In the genomic region with DNA sequence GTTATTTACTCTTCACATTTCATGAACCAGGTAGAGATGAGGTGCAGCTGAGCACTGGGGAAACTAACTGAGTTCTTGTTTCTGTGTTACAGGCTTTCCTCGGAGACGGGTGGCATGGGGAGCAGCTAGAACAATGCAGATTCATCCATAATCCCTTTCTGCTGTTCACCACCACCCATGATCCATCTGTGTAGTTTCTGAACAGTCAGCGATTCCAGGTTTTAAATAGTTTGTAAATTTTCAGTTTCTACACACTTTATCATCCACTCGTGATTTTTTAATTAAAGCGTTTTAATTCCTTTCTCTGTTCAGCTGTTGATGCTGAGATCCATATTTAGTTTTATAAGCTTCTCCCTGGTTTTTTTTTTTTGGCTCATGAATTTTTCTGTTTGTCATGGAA, we compare ENCODE assay signal across 16 cellular contexts. TPM values are rescaled to one million over a fixed set of nuclear protein-coding genes. Genes with fewer than 3 reads are reported as not detected.
A peak's percentile ranks its signal among the peaks of the same experiment; 100 is the strongest.
DNase-seq lines count a peak whose midpoint lies in the region; ATAC-seq, FAIRE-seq and TF ChIP-seq lines count a peak whose summit lies in the region.
"Had no signal": no experiment of that assay in that cellular context is flagged by ENCODE, and none has a peak within 500 bp of the region (broad histone marks: within the 10 kb centered on the region; RNA-seq: fewer than 3 reads in every experiment).

No MANE protein-coding gene starts in this region.

- H3K4me1 ChIP-seq in CD8-positive, alpha-beta memory T cell (ENCODE audit: insufficient read depth, low read length), result no peaks in the 10 kb centered on the region
- H3K4me1 ChIP-seq in KMS-11 (ENCODE audit: low read depth, poor library complexity, severe bottlenecking), result peaks cover 80% of the 10 kb centered on the region
- peaks cover 0 to 11% of the 10 kb centered on the region in 2 experiments; a peak in 3 of 5 replicates for H3K4me1 ChIP-seq in K562 (replicated peaks in 1 of 2; ENCODE audit: control insufficient read depth in 2 of 2, insufficient read depth in 2 of 2, low read length in 2 of 2)
- H3K4me1 ChIP-seq in neural progenitor cell, result peaks cover 64% of the 10 kb centered on the region
- no peaks in the 10 kb centered on the region for H3K4me1 ChIP-seq in OCI-LY7 (ENCODE audit: insufficient read depth, low read length, poor library complexity, severe bottlenecking)

- no TSS peak for BruUV-seq in K562 (replicated peaks; lab: Mats Ljungman, UMichigan)
- BruUV-seq in OCI-LY7 (replicated peaks; lab: Mats Ljungman, UMichigan), result no TSS peak

- H2AFZ ChIP-seq in KMS-11 (ENCODE audit: low read depth), result no peak overlapping the region
- no peak overlapping the region for H2AFZ ChIP-seq in K562 (ENCODE audit: low read depth, low read length)
- H2AFZ ChIP-seq in neural progenitor cell (replicated peaks), result no peak overlapping the region
- no peak overlapping the region for H2AFZ ChIP-seq in OCI-LY7 (ENCODE audit: low read length)

- peaks cover 58% of the 10 kb centered on the region for H3K36me3 ChIP-seq in CD8-positive, alpha-beta memory T cell (ENCODE audit: insufficient read depth, low read length)
- H3K36me3 ChIP-seq in KMS-11 (ENCODE audit: insufficient read depth) (peaks cover 73% of the 10 kb centered on the region), K562 (ENCODE audit: control insufficient read depth, insufficient read depth, low read length) (peaks cover 95% of the 10 kb centered on the region), neural progenitor cell (peaks cover 41% of the 10 kb centered on the region), OCI-LY7 (ENCODE audit: insufficient read depth, low read length) (peaks cover 100% of the 10 kb centered on the region)

- H3F3A ChIP-seq in neural progenitor cell (ENCODE audit: low read depth), result peaks cover 100% of the 10 kb centered on the region

- H3K36me3 Mint-ChIP-seq in CD8-positive, alpha-beta memory T cell, result peaks cover 13 to 90% (median 14%) of the 10 kb centered on the region in 3 donors
- H3K36me3 Mint-ChIP-seq in neural progenitor cell, result peaks cover 59% of the 10 kb centered on the region

- DNase-seq in CD8-positive, alpha-beta memory T cell, result no peak
- no peak for DNase-seq in K562 (ENCODE audit: extremely low read depth in 1 of 4, low spot score in 3 of 4)
- DNase-seq in neural progenitor cell (ENCODE audit: low spot score), result no peak
- no peak for DNase-seq in NCI-H2081 treated with DMSO at 0.1 percent for 48 hours (lab: John Stamatoyannopoulos, UW)
- no peak for DNase-seq in OCI-LY7 (ENCODE audit: low spot score)
- DNase-seq in left lobe of liver (ENCODE audit: low spot score), result no peak
- DNase-seq: activated CD4-positive, alpha-beta T cell treated with anti-CD3 and anti-CD28 coated beads for 48 hours; BE2C; hypothalamus; left colon; NCI-H1436 treated with DMSO at 0.1 percent for 48 hours; NK-92 treated with Interleukin-12 subunit alpha and Interleukin-12 subunit beta, amount 100 ng/mL, for 24 hours had no signal

- H3K27me3 ChIP-seq in CD8-positive, alpha-beta memory T cell (ENCODE audit: insufficient read depth, low read length, poor library complexity, severe bottlenecking), result no peaks in the 10 kb centered on the region
- H3K27me3 ChIP-seq in KMS-11 (ENCODE audit: insufficient read depth, low read depth) (no peaks in the 10 kb centered on the region), K562 (ENCODE audit: control insufficient read depth in 2 of 2, insufficient read depth in 2 of 2, low read length in 2 of 2) (no peaks in the 10 kb centered on the region), neural progenitor cell (no peaks in the 10 kb centered on the region)
- H3K27me3 ChIP-seq: BE2C had no signal

- peaks cover 3% of the 10 kb centered on the region for H3K9me1 ChIP-seq in K562 (ENCODE audit: control insufficient read depth, insufficient read depth, low read length)

- peaks cover 16 to 39% (median 24%) of the 10 kb centered on the region in 3 donors for H3K4me1 Mint-ChIP-seq in CD8-positive, alpha-beta memory T cell
- peaks cover 50% of the 10 kb centered on the region for H3K4me1 Mint-ChIP-seq in neural progenitor cell

- H3K4me2 ChIP-seq in KMS-11 (peak overlapping the region; percentile 86), K562 (ENCODE audit: insufficient read depth, low read length) (no peak overlapping the region), neural progenitor cell (no peak overlapping the region), OCI-LY7 (ENCODE audit: low read length) (no peak overlapping the region)

- no peak overlapping the region for H3K4me3 Mint-ChIP-seq in CD8-positive, alpha-beta memory T cell
- no peak overlapping the region for H3K4me3 Mint-ChIP-seq in neural progenitor cell

- TF ChIP-seq RAD21 in K562 (CRISPR knock-in tag; conservative IDR thresholded peaks at IDR 0.05 in 1 of 2, IDR thresholded peaks at IDR 0.05 in 1 of 2), result no peak

- TF ChIP-seq POLR2A in K562 (conservative IDR thresholded peaks at IDR 0.05), result no peak

- FAIRE-seq in K562 (lab: Jason Lieb, UNC), result peak; percentile 15

- 91% methylated on average over 5 of the region's 5 CpGs for WGBS in K562 (ENCODE audit: insufficient coverage, low coverage, missing lambda C conversion rate)

- TF ChIP-seq CTCF in KMS-11 (conservative IDR thresholded peaks at IDR 0.05; ENCODE audit: low read depth, low read length) (no peak), K562 (IDR thresholded peaks at IDR 0.05 in 2 of 3, conservative IDR thresholded peaks at IDR 0.05 in 1 of 3; ENCODE audit: insufficient read depth in 2 of 3, low read depth in 1 of 3, low read length in 3 of 3) (no peak), neural progenitor cell (IDR thresholded peaks at IDR 0.05) (no peak), OCI-LY7 (conservative IDR thresholded peaks at IDR 0.05; ENCODE audit: low read length) (no peak)

- in situ Hi-C loops in K562 (cut with MboI), result no loop called here

- H3K9ac ChIP-seq in KMS-11, result no peak overlapping the region
- no peak overlapping the region for H3K9ac ChIP-seq in K562 (ENCODE audit: insufficient read depth in 1 of 2, low read depth in 2 of 2, low read length in 2 of 2)
- no peak overlapping the region for H3K9ac ChIP-seq in neural progenitor cell

- no peaks in the 10 kb centered on the region for H3K27me3 Mint-ChIP-seq in CD8-positive, alpha-beta memory T cell
- peaks cover 3% of the 10 kb centered on the region for H3K27me3 Mint-ChIP-seq in neural progenitor cell (ENCODE audit: insufficient read depth, low read depth)

- H3K9me3 ChIP-seq in CD8-positive, alpha-beta memory T cell (ENCODE audit: low read length), result no peaks in the 10 kb centered on the region
- H3K9me3 ChIP-seq in K562 (replicated peaks; ENCODE audit: control insufficient read depth, insufficient read depth, low read depth, low read length) (no peaks in the 10 kb centered on the region), neural progenitor cell (ENCODE audit: low read depth) (no peaks in the 10 kb centered on the region), OCI-LY7 (ENCODE audit: low read length) (no peaks in the 10 kb centered on the region)
- H3K9me3 ChIP-seq: BE2C had no signal

- peaks cover 62% of the 10 kb centered on the region for H3K79me2 ChIP-seq in KMS-11 (ENCODE audit: insufficient read depth, low read depth)
- peaks cover 36% of the 10 kb centered on the region for H3K79me2 ChIP-seq in K562 (ENCODE audit: control insufficient read depth, insufficient read depth, low read length)
- peaks cover 61% of the 10 kb centered on the region for H3K79me2 ChIP-seq in neural progenitor cell (ENCODE audit: low read depth)
- peaks cover 36% of the 10 kb centered on the region for H3K79me2 ChIP-seq in OCI-LY7 (ENCODE audit: insufficient read depth, low read depth, low read length)

- H3K27ac ChIP-seq in CD8-positive, alpha-beta memory T cell (ENCODE audit: low read depth, low read length), result no peak overlapping the region
- peak overlapping the region; percentile 33 for H3K27ac ChIP-seq in KMS-11
- H3K27ac ChIP-seq in K562 (ENCODE audit: extremely low read depth, low read depth, low read length), result no peak overlapping the region
- H3K27ac ChIP-seq in neural progenitor cell, result peak overlapping the region; percentile 17
- no peak overlapping the region for H3K27ac ChIP-seq in OCI-LY7 (ENCODE audit: low read depth, low read length, poor library complexity, severe bottlenecking)

- intact Hi-C loops in K562 (cut with micrococcal nuclease) (no loop called here), OCI-LY7 (cut with micrococcal nuclease; ENCODE audit: unreplicated experiment) (no loop called here)

- no peak for ATAC-seq in K562
- no peak for ATAC-seq in left lobe of liver
- ATAC-seq: esophagus mucosa, left colon, Right ventricle myocardium inferior had no signal

- CTCF ChIA-PET in CD8-positive, alpha-beta memory T cell (lab: Charles Lee), result interaction anchor here (1.5 to 2.6 kb wide), 2 partner anchors 22 to 29 kb away, joined by 3 to 10 read pairs; partner anchors contain the start of gene TARBP2
- CTCF ChIA-PET in K562 (lab: Yijun Ruan, JAX; ENCODE audit: low intra/inter-chr PET ratio), result interaction anchor here (0.7 kb wide), 1 partner anchor 432 kb away, joined by 4 read pairs; no protein-coding TSS in a partner anchor
- CTCF ChIA-PET in OCI-LY7 (lab: Charles Lee; ENCODE audit: unreplicated experiment), result no interaction called here

- TF ChIP-seq EP300 in K562 (IDR thresholded peaks at IDR 0.05; ENCODE audit: low read length), result no peak

- H3K9me2 ChIP-seq in OCI-LY7 (ENCODE audit: insufficient read depth, low read length), result no peaks in the 10 kb centered on the region

- POLR2A ChIA-PET in CD8-positive, alpha-beta memory T cell (lab: Charles Lee), result interaction anchor here (0.6 kb wide), 2 partner anchors 15 to 22 kb away, joined by 3 to 6 read pairs; partner anchors contain the start of gene TARBP2
- POLR2A ChIA-PET in K562 (lab: Yijun Ruan, JAX) (interaction anchor here (0.7 to 2.4 kb wide), 4 partner anchors 10 to 127 kb away, joined by 3 to 13 read pairs (median 6); partner anchors contain the start of gene TARBP2), OCI-LY7 (lab: Charles Lee) (no interaction called here)

- H4K20me1 ChIP-seq in KMS-11 (ENCODE audit: insufficient read depth), result peaks cover 34% of the 10 kb centered on the region
- peaks cover 29% of the 10 kb centered on the region for H4K20me1 ChIP-seq in K562 (replicated peaks; ENCODE audit: control insufficient read depth, insufficient read depth, low read length)
- peaks cover 98% of the 10 kb centered on the region for H4K20me1 ChIP-seq in neural progenitor cell (ENCODE audit: low read depth)
- H4K20me1 ChIP-seq in OCI-LY7 (ENCODE audit: insufficient read depth, low read length), result peaks cover 19% of the 10 kb centered on the region

- H3K27ac Mint-ChIP-seq in CD8-positive, alpha-beta memory T cell, result peak overlapping the region in 5 of 8 donors; percentile 0 to 54 (median 38)
- H3K27ac Mint-ChIP-seq in neural progenitor cell, result no peak overlapping the region

- H3K4me3 ChIP-seq in CD8-positive, alpha-beta memory T cell (ENCODE audit: low read length), result no peak overlapping the region
- H3K4me3 ChIP-seq in KMS-11 (IDR thresholded peaks at IDR 0.05; ENCODE audit: insufficient read depth, low read depth, low read length) (no peak overlapping the region), K562 (no peak overlapping the region), neural progenitor cell (no peak overlapping the region), OCI-LY7 (ENCODE audit: low read depth, low read length, poor library complexity, severe bottlenecking) (no peak overlapping the region)

- H3K9me3 Mint-ChIP-seq in CD8-positive, alpha-beta memory T cell, result no peaks in the 10 kb centered on the region
- H3K9me3 Mint-ChIP-seq in neural progenitor cell, result no peaks in the 10 kb centered on the region

RNA-seq across cellular contexts. Expression of gene MAP3K12, which starts 19.9 kb away (rescaled TPM):
- total RNA-seq in CD8-positive, alpha-beta memory T cell, result 10 to 100 TPM; 11.9 TPM
- 6.9 TPM for polyA plus RNA-seq in CD8-positive, alpha-beta memory T cell
- total RNA-seq in K562 (2011; cell fraction: chromatin; rRNA removed; ENCODE audit: low replicate concordance), result 10.8 and 23.0 TPM in 2 replicates
- 12.2 and 17.2 TPM in 2 replicates for total RNA-seq in K562 (2011; cell fraction: nucleolus; rRNA removed)
- total RNA-seq in K562 (2011; cell fraction: nucleoplasm; rRNA removed), result 9.6 and 12.4 TPM in 2 replicates
- total RNA-seq in K562 (2014; rRNA removed) (1.1 and 1.3 TPM in 2 replicates), K562 (2014; rRNA removed; fragmentation: Illumina TruSeq; extraction: Trizol) (0.93 and 1.1 TPM in 2 replicates), K562 (2015; rRNA removed; fragmentation: Illumina TruSeq; extraction: Trizol) (1.6 and 1.9 TPM in 2 replicates), K562 (2021) (2.1 and 2.6 TPM in 2 replicates), neural progenitor cell (ENCODE audit: low replicate concordance) (17.2 and 24.5 TPM in 2 replicates), OCI-LY7 (2022) (13.4 and 13.7 TPM in 2 replicates), left lobe of liver (1.4 TPM)
- polyA plus RNA-seq in K562 (2011; rRNA removed) (1.7 and 2.2 TPM in 2 replicates), K562 (2014; fragmentation: Illumina TruSeq; extraction: Trizol) (1.3 and 1.8 TPM in 2 replicates), K562 (2014; fragmentation: Nextera tagmentation; extraction: Ambion mirVana) (under 1 TPM; 0.10 to 0.46 TPM), K562 (2014; rRNA removed) (1.1 and 2.4 TPM in 2 replicates)
- polyA plus RNA-seq in K562 (2011; cell fraction: cytosol; rRNA removed), result 1.7 and 3.8 TPM in 2 replicates
- polyA plus RNA-seq in K562 (2011; cell fraction: nucleus; rRNA removed), result 15.6 and 23.0 TPM in 2 replicates
- polyA plus RNA-seq in K562 (2012), result 4.6 and 6.4 TPM in 2 replicates
- 1.8 and 2.8 TPM in 2 replicates for polyA minus RNA-seq in K562 (2011; rRNA and poly(A)+ RNA removed)
- 1.4 and 1.5 TPM in 2 replicates for polyA minus RNA-seq in K562 (2011; cell fraction: cytosol; rRNA and poly(A)+ RNA removed)
- 3.4 TPM in 2 replicates for polyA minus RNA-seq in K562 (2011; cell fraction: nucleus; rRNA and poly(A)+ RNA removed)
- total RNA-seq in OCI-LY7 (2014; rRNA removed; shearing (Covaris generic)), result 7.2 TPM in 2 replicates

RNA-seq across cellular contexts. Expression of gene TARBP2, which starts 21.8 kb away (rescaled TPM):
- 10 to 100 TPM; 62.1 to 65.1 TPM for total RNA-seq in CD8-positive, alpha-beta memory T cell
- polyA plus RNA-seq in CD8-positive, alpha-beta memory T cell, result 26.3 TPM
- 87.5 and 179 TPM in 2 replicates for total RNA-seq in K562 (2011; cell fraction: chromatin; rRNA removed; ENCODE audit: low replicate concordance)
- total RNA-seq in K562 (2011; cell fraction: nucleolus; rRNA removed), result 124 and 126 TPM in 2 replicates
- total RNA-seq in K562 (2011; cell fraction: nucleoplasm; rRNA removed), result 113 and 115 TPM in 2 replicates
- total RNA-seq in K562 (2014; rRNA removed), result 63.1 and 75.7 TPM in 2 replicates
- total RNA-seq in K562 (2014; rRNA removed; fragmentation: Illumina TruSeq; extraction: Trizol), result 21.0 and 25.2 TPM in 2 replicates
- 54.6 and 56.5 TPM in 2 replicates for total RNA-seq in K562 (2015; rRNA removed; fragmentation: Illumina TruSeq; extraction: Trizol)
- 55.4 and 59.2 TPM in 2 replicates for total RNA-seq in K562 (2021)
- 40.4 and 55.0 TPM in 2 replicates for polyA plus RNA-seq in K562 (2011; rRNA removed)
- 69.6 and 99.9 TPM in 2 replicates for polyA plus RNA-seq in K562 (2011; cell fraction: cytosol; rRNA removed)
- 222 and 277 TPM in 2 replicates for polyA plus RNA-seq in K562 (2011; cell fraction: nucleus; rRNA removed)
- polyA plus RNA-seq in K562 (2012), result 56.1 and 59.4 TPM in 2 replicates
- 44.6 and 51.6 TPM in 2 replicates for polyA plus RNA-seq in K562 (2014; fragmentation: Illumina TruSeq; extraction: Trizol)
- 10 to 100 TPM in 1 of 2 experiments, 1 to 10 TPM in 1; 5.6 to 16.6 TPM for polyA plus RNA-seq in K562 (2014; fragmentation: Nextera tagmentation; extraction: Ambion mirVana)
- 68.7 and 69.0 TPM in 2 replicates for polyA plus RNA-seq in K562 (2014; rRNA removed)
- 20.1 and 22.4 TPM in 2 replicates for polyA minus RNA-seq in K562 (2011; rRNA and poly(A)+ RNA removed)
- 17.8 and 20.6 TPM in 2 replicates for polyA minus RNA-seq in K562 (2011; cell fraction: cytosol; rRNA and poly(A)+ RNA removed)
- 45.2 and 71.4 TPM in 2 replicates for polyA minus RNA-seq in K562 (2011; cell fraction: nucleus; rRNA and poly(A)+ RNA removed)
- 32.4 and 72.4 TPM in 2 replicates for total RNA-seq in neural progenitor cell (ENCODE audit: low replicate concordance)
- 49.1 and 62.6 TPM in 2 replicates for total RNA-seq in OCI-LY7 (2014; rRNA removed; shearing (Covaris generic))
- total RNA-seq in OCI-LY7 (2022), result 41.8 and 45.9 TPM in 2 replicates
- total RNA-seq in left lobe of liver, result 22.3 TPM

RNA-seq across cellular contexts. Expression of gene PCBP2, which starts 27.4 kb away (rescaled TPM):
- total RNA-seq in CD8-positive, alpha-beta memory T cell, result 1,000 to 10,000 TPM in 1 of 2 experiments, 100 to 1,000 TPM in 1; 995 to 1,025 TPM
- 104 TPM for polyA plus RNA-seq in CD8-positive, alpha-beta memory T cell
- total RNA-seq in K562 (2011; cell fraction: chromatin; rRNA removed; ENCODE audit: low replicate concordance), result 880 and 1,252 TPM in 2 replicates
- total RNA-seq in K562 (2011; cell fraction: nucleolus; rRNA removed), result 429 and 447 TPM in 2 replicates
- 778 and 1,039 TPM in 2 replicates for total RNA-seq in K562 (2011; cell fraction: nucleoplasm; rRNA removed)
- total RNA-seq in K562 (2014; rRNA removed) (130 and 137 TPM in 2 replicates), K562 (2014; rRNA removed; fragmentation: Illumina TruSeq; extraction: Trizol) (190 and 191 TPM in 2 replicates), K562 (2015; rRNA removed; fragmentation: Illumina TruSeq; extraction: Trizol) (181 and 194 TPM in 2 replicates), K562 (2021) (748 and 810 TPM in 2 replicates), neural progenitor cell (ENCODE audit: low replicate concordance) (403 and 435 TPM in 2 replicates), OCI-LY7 (2022) (1,015 and 1,037 TPM in 2 replicates), left lobe of liver (338 TPM)
- polyA plus RNA-seq in K562 (2011; rRNA removed) (340 and 350 TPM in 2 replicates), K562 (2014; fragmentation: Illumina TruSeq; extraction: Trizol) (802 and 831 TPM in 2 replicates), K562 (2014; fragmentation: Nextera tagmentation; extraction: Ambion mirVana) (100 to 1,000 TPM; 254 to 328 TPM), K562 (2014; rRNA removed) (356 and 362 TPM in 2 replicates)
- 351 and 484 TPM in 2 replicates for polyA plus RNA-seq in K562 (2011; cell fraction: cytosol; rRNA removed)
- 548 and 674 TPM in 2 replicates for polyA plus RNA-seq in K562 (2011; cell fraction: nucleus; rRNA removed)
- 804 and 1,240 TPM in 2 replicates for polyA plus RNA-seq in K562 (2012)
- 583 and 666 TPM in 2 replicates for polyA minus RNA-seq in K562 (2011; rRNA and poly(A)+ RNA removed)
- 634 and 719 TPM in 2 replicates for polyA minus RNA-seq in K562 (2011; cell fraction: cytosol; rRNA and poly(A)+ RNA removed)
- 190 and 332 TPM in 2 replicates for polyA minus RNA-seq in K562 (2011; cell fraction: nucleus; rRNA and poly(A)+ RNA removed)
- total RNA-seq in OCI-LY7 (2014; rRNA removed; shearing (Covaris generic)), result 183 and 209 TPM in 2 replicates

RNA-seq across cellular contexts. Expression of gene NPFF, which starts 28.0 kb away (rescaled TPM):
- total RNA-seq in CD8-positive, alpha-beta memory T cell, result not detected
- not detected for polyA plus RNA-seq in CD8-positive, alpha-beta memory T cell
- total RNA-seq in K562 (2011; cell fraction: chromatin; rRNA removed; ENCODE audit: low replicate concordance), result not detected in 2 replicates
- not detected in 2 replicates for total RNA-seq in K562 (2011; cell fraction: nucleolus; rRNA removed)
- total RNA-seq in K562 (2011; cell fraction: nucleoplasm; rRNA removed), result not detected in 2 replicates
- total RNA-seq in K562 (2014; rRNA removed) (not detected in 2 replicates), K562 (2014; rRNA removed; fragmentation: Illumina TruSeq; extraction: Trizol) (not detected in 2 replicates), K562 (2015; rRNA removed; fragmentation: Illumina TruSeq; extraction: Trizol) (not detected in 2 replicates), K562 (2021) (not detected in 2 replicates), neural progenitor cell (ENCODE audit: low replicate concordance) (not detected in 2 replicates), OCI-LY7 (2022) (not detected in 2 replicates), left lobe of liver (not detected)
- polyA plus RNA-seq in K562 (2011; rRNA removed) (not detected in 2 replicates), K562 (2014; fragmentation: Illumina TruSeq; extraction: Trizol) (0.55 TPM in 1 of 2 replicates, not detected in the other), K562 (2014; fragmentation: Nextera tagmentation; extraction: Ambion mirVana) (under 1 TPM in 1 of 2 experiments, not detected in 1; 0.15 TPM), K562 (2014; rRNA removed) (1.2 TPM in 1 of 2 replicates, not detected in the other)
- 0.28 TPM in 1 of 2 replicates, not detected in the other for polyA plus RNA-seq in K562 (2011; cell fraction: cytosol; rRNA removed)
- not detected in 2 replicates for polyA plus RNA-seq in K562 (2011; cell fraction: nucleus; rRNA removed)
- 0.55 TPM in 1 of 2 replicates, not detected in the other for polyA plus RNA-seq in K562 (2012)
- not detected in 2 replicates for polyA minus RNA-seq in K562 (2011; rRNA and poly(A)+ RNA removed)
- polyA minus RNA-seq in K562 (2011; cell fraction: cytosol; rRNA and poly(A)+ RNA removed), result not detected in 2 replicates
- polyA minus RNA-seq in K562 (2011; cell fraction: nucleus; rRNA and poly(A)+ RNA removed), result not detected in 2 replicates
- not detected in 2 replicates for total RNA-seq in OCI-LY7 (2014; rRNA removed; shearing (Covaris generic))
- total RNA-seq: esophagus mucosa, left colon, pulmonary artery endothelial cell, Right ventricle myocardium inferior had no signal

RNA-seq across cellular contexts. Expression of gene PRR13, which starts 37.8 kb away (rescaled TPM):
- total RNA-seq in CD8-positive, alpha-beta memory T cell, result 100 to 1,000 TPM; 234 to 236 TPM
- 602 TPM for polyA plus RNA-seq in CD8-positive, alpha-beta memory T cell
- 126 and 173 TPM in 2 replicates for total RNA-seq in K562 (2011; cell fraction: chromatin; rRNA removed; ENCODE audit: low replicate concordance)
- 112 and 130 TPM in 2 replicates for total RNA-seq in K562 (2011; cell fraction: nucleolus; rRNA removed)
- 168 and 231 TPM in 2 replicates for total RNA-seq in K562 (2011; cell fraction: nucleoplasm; rRNA removed)
- total RNA-seq in K562 (2014; rRNA removed) (117 and 153 TPM in 2 replicates), K562 (2014; rRNA removed; fragmentation: Illumina TruSeq; extraction: Trizol) (202 and 204 TPM in 2 replicates), K562 (2015; rRNA removed; fragmentation: Illumina TruSeq; extraction: Trizol) (226 and 244 TPM in 2 replicates), K562 (2021) (329 and 341 TPM in 2 replicates), neural progenitor cell (ENCODE audit: low replicate concordance) (52.2 and 67.2 TPM in 2 replicates), OCI-LY7 (2022) (219 and 230 TPM in 2 replicates), left lobe of liver (69.9 TPM)
- polyA plus RNA-seq in K562 (2011; rRNA removed) (209 and 216 TPM in 2 replicates), K562 (2014; fragmentation: Illumina TruSeq; extraction: Trizol) (527 and 637 TPM in 2 replicates), K562 (2014; fragmentation: Nextera tagmentation; extraction: Ambion mirVana) (100 to 1,000 TPM; 570 to 835 TPM), K562 (2014; rRNA removed) (285 and 301 TPM in 2 replicates)
- 197 and 292 TPM in 2 replicates for polyA plus RNA-seq in K562 (2011; cell fraction: cytosol; rRNA removed)
- polyA plus RNA-seq in K562 (2011; cell fraction: nucleus; rRNA removed), result 86.9 and 121 TPM in 2 replicates
- 406 and 466 TPM in 2 replicates for polyA plus RNA-seq in K562 (2012)
- 115 and 148 TPM in 2 replicates for polyA minus RNA-seq in K562 (2011; rRNA and poly(A)+ RNA removed)
- polyA minus RNA-seq in K562 (2011; cell fraction: cytosol; rRNA and poly(A)+ RNA removed), result 79.5 and 100 TPM in 2 replicates
- polyA minus RNA-seq in K562 (2011; cell fraction: nucleus; rRNA and poly(A)+ RNA removed), result 31.2 and 56.0 TPM in 2 replicates
- 54.1 and 83.9 TPM in 2 replicates for total RNA-seq in OCI-LY7 (2014; rRNA removed; shearing (Covaris generic))

Comparison
In these comparisons a context has a peak if more than half of its experiments do, and no peak if none do; other contexts are left out.
1. H3K27ac ChIP-seq: peak in KMS-11 (single experiment) and neural progenitor cell (single experiment); none in CD8-positive, alpha-beta memory T cell (single experiment), K562 (single experiment) and OCI-LY7 (single experiment).